Comparison of ENCODE assay signal across 1 cellular context in genomic region chr9:98047002-98047401, GRCh38.
A peak's percentile ranks its signal among the peaks of the same experiment; 100 is the strongest.
TF ChIP-seq lines count a peak whose summit lies in the region.

No MANE protein-coding gene starts in this region.

TF ChIP-seq in K562, 482 proteins besides CTCF, POLR2A, EP300 and RAD21 (continued from another document and continues in another):
- TF ChIP-seq ZNF318 (IDR thresholded peaks at IDR 0.05; ENCODE audit: borderline replicate concordance in 1 of 2, low read depth in 1 of 2): no peak
- no peak for TF ChIP-seq ZNF395 (CRISPR knock-in tag; IDR thresholded peaks at IDR 0.05)
- TF ChIP-seq EP400 (IDR thresholded peaks at IDR 0.05): peak; percentile 73
- no peak for TF ChIP-seq ZNF217 (CRISPR knock-in tag; IDR thresholded peaks at IDR 0.05)
- TF ChIP-seq MGA (IDR thresholded peaks at IDR 0.05): peak; percentile 50
- no peak for TF ChIP-seq NCOA4 (IDR thresholded peaks at IDR 0.05; ENCODE audit: partially characterized antibody)
- no peak for TF ChIP-seq WHSC1 (IDR thresholded peaks at IDR 0.05; ENCODE audit: low read length)
- peak; percentile 32; the same call in 1 of the 2 replicates for TF ChIP-seq CC2D1A (IDR thresholded peaks at IDR 0.05)
- peak in 1 of 2 experiments; percentile 37; a peak in 1 of 4 replicates for TF ChIP-seq RCOR1 (IDR thresholded peaks at IDR 0.05; ENCODE audit: borderline replicate concordance in 1 of 2, low read depth in 2 of 2, low read length in 2 of 2)
- no peak for TF ChIP-seq ZBTB17 (CRISPR knock-in tag; IDR thresholded peaks at IDR 0.05)
- TF ChIP-seq ZNF224 (CRISPR knock-in tag; IDR thresholded peaks at IDR 0.05): no peak
- no peak for TF ChIP-seq KLF16 (IDR thresholded peaks at IDR 0.05)
- TF ChIP-seq MYC (IDR thresholded peaks at IDR 0.05; ENCODE audit: low read depth, low read length): peak; percentile 76
- TF ChIP-seq MYC (CRISPR knock-in tag; IDR thresholded peaks at IDR 0.05; ENCODE audit: borderline replicate concordance, low read depth): no peak
- TF ChIP-seq TAF9B (IDR thresholded peaks at IDR 0.05; ENCODE audit: partially characterized antibody): peak; percentile 26
- TF ChIP-seq ZNF274 (IDR thresholded peaks at IDR 0.05; ENCODE audit: borderline replicate concordance, low read depth, low read length): no peak
- TF ChIP-seq POLR2G (IDR thresholded peaks at IDR 0.05; ENCODE audit: low read depth, low read length): peak; percentile 55; the same call in 1 of the 2 replicates
- no peak for TF ChIP-seq MCM5 (IDR thresholded peaks at IDR 0.05; ENCODE audit: low read depth)
- TF ChIP-seq ZNF511 (CRISPR knock-in tag; IDR thresholded peaks at IDR 0.05): no peak
- TF ChIP-seq LCOR (CRISPR knock-in tag; IDR thresholded peaks at IDR 0.05): no peak
- TF ChIP-seq E2F8 (IDR thresholded peaks at IDR 0.05; ENCODE audit: low read depth, partially characterized antibody): peak; percentile 37
- peak; percentile 59 for TF ChIP-seq RBM25 (IDR thresholded peaks at IDR 0.05; ENCODE audit: low read depth, low read length, severe bottlenecking)
- TF ChIP-seq RBFOX2 (IDR thresholded peaks at IDR 0.05; ENCODE audit: low read depth, low read length): peak; percentile 58
- no peak for TF ChIP-seq EZH2 (IDR thresholded peaks at IDR 0.05; ENCODE audit: borderline replicate concordance, low read depth, low read length)
- peak; percentile 76 for TF ChIP-seq POLR2AphosphoS5 (IDR thresholded peaks at IDR 0.05; ENCODE audit: control insufficient read depth, insufficient read depth, low read depth, low read length)
- TF ChIP-seq EHMT2 (IDR thresholded peaks at IDR 0.05): peak; percentile 58; the same call in 1 of the 2 replicates
- TF ChIP-seq L3MBTL2 (IDR thresholded peaks at IDR 0.05): peak; percentile 45; the same call in 1 of the 2 replicates
- peak; percentile 22; the same call in 1 of the 2 replicates for TF ChIP-seq NBN (IDR thresholded peaks at IDR 0.05; ENCODE audit: low read depth)
- TF ChIP-seq ZNF354B (CRISPR knock-in tag; IDR thresholded peaks at IDR 0.05): no peak
- TF ChIP-seq MNT (conservative IDR thresholded peaks at IDR 0.05): peak; percentile 57 to 63; a peak in 3 of 4 replicates
- TF ChIP-seq MTA2 (IDR thresholded peaks at IDR 0.05; ENCODE audit: low read depth): no peak
